ENCODE assay signal across 8 cellular contexts in the genomic region with DNA sequence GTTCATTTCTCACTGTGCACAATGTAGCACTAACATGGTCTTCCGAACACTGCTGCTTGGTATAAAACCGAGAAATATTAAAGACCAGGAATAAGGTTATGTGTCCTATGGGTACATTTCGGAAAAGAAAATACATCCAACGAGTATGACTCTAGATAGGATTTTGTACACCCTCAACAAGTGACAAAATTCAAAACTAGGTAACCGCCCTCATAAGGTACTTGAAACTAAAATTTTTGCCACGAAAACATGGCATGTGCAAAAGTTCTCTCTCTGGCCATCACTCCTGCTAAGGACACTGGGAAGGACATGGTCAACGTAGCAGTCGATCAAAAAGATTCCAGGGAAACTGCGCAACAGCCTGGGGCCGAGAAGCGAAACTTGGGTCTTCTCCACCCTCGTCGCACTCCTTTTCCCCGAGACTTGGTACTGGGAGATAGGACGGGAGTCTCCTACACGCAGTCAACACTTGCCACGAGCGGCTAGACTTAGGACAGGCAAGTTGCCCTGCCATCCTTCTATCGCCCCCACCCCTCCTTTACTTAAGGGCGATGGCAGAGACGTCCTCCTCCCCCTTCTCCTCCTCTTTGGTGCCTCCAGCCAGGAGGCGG. TPM values are rescaled to one million over a fixed set of nuclear protein-coding genes. Genes with fewer than 3 reads are reported as not detected.
DNase-seq lines count a peak whose midpoint lies in the region; ATAC-seq and TF ChIP-seq lines count a peak whose summit lies in the region.

No MANE protein-coding gene starts in this region.

- no peaks in the 10 kb centered on the region for H3K27me3 Mint-ChIP-seq in Caco-2 (ENCODE audit: insufficient read depth, unreplicated experiment)

- intact Hi-C loops in Caco-2 (cut with micrococcal nuclease; ENCODE audit: unreplicated experiment), result loop anchor here (1.0 kb wide), 3 partner anchors 43 to 73 kb away; a partner anchor contains a TSS
- intact Hi-C loops in HCT116 (cut with micrococcal nuclease), result loop anchor here (2.0 kb wide), 2 partner anchors 73 to 273 kb away; a partner anchor contains a TSS
- intact Hi-C loops in thyroid gland (cut with DNase I), result loop anchor here (5.0 kb wide), 1 partner anchor 71 kb away; a partner anchor contains a TSS

- H4K20me1 ChIP-seq in HCT116 (ENCODE audit: insufficient read depth), result no peaks in the 10 kb centered on the region; the same call in 1 of the 2 replicates

- H3K9ac ChIP-seq in HCT116 (ENCODE audit: low read length), result peak overlapping the region; percentile 89
- peak overlapping the region; percentile 98 to 100 for H3K9ac ChIP-seq in duodenal mucosa (ENCODE audit: low read depth in 1 of 2, low read length in 2 of 2)

- H3K27ac ChIP-seq in HCT116 (ENCODE audit: low read depth, low read length) (peak overlapping the region; percentile 99), duodenal mucosa (ENCODE audit: low read depth, low read length) (peak overlapping the region; percentile 100), thyroid gland (peak overlapping the region; percentile 98 to 100 (median 100))

- ATAC-seq in HCT116, result no peak
- ATAC-seq in HG03097 (IDR thresholded peaks at IDR 0.05; ENCODE audit: low FRiP score, unreplicated experiment), result no peak

- WGBS in thyroid gland, 2 donors, result 4 to 5% methylated on average over 21 to 22 of the region's 22 CpGs

- H3K4me1 ChIP-seq in Caco-2 (peaks cover 10% of the 10 kb centered on the region), HCT116 (ENCODE audit: control insufficient read depth in 1 of 2, insufficient read depth in 2 of 2, low read length in 2 of 2) (peaks cover 4 to 21% of the 10 kb centered on the region in 2 experiments; a peak in 3 of 4 replicates), duodenal mucosa (ENCODE audit: control insufficient read depth in 1 of 2, insufficient read depth in 2 of 2, low read length in 2 of 2) (peaks cover 34 to 36% of the 10 kb centered on the region in 2 donors), thyroid gland (peaks cover 5 to 27% of the 10 kb centered on the region in 2 donors)

- H3K27me3 ChIP-seq in Caco-2 (replicated peaks; ENCODE audit: control insufficient read depth, insufficient read depth, low read length) (no peaks in the 10 kb centered on the region), HCT116 (ENCODE audit: insufficient read depth, low read length) (no peaks in the 10 kb centered on the region), duodenal mucosa (ENCODE audit: control insufficient read depth in 1 of 2, insufficient read depth in 2 of 2, low read length in 2 of 2) (no peaks in the 10 kb centered on the region), thyroid gland (no peaks in the 10 kb centered on the region)

- H2AFZ ChIP-seq in HCT116 (ENCODE audit: low read depth, low read length, poor library complexity, severe bottlenecking), result no peak overlapping the region

- BruUV-seq in Caco-2 (replicated peaks; lab: Mats Ljungman, UMichigan), result TSS peak; percentile 25
- TSS peak; percentile 43 for BruUV-seq in HCT116 (replicated peaks; lab: Mats Ljungman, UMichigan)

- no peak for TF ChIP-seq RAD21 in HCT116 (IDR thresholded peaks at IDR 0.05; ENCODE audit: low read depth)

- H3K36me3 Mint-ChIP-seq in Caco-2 (ENCODE audit: insufficient read depth, unreplicated experiment), result peaks cover 27% of the 10 kb centered on the region

- H3K4me2 ChIP-seq in HCT116 (ENCODE audit: low read length), result peak overlapping the region; percentile 85

- POLR2A ChIA-PET in Caco-2 (lab: Charles Lee), result interaction anchor here (1.0 kb wide), 1 partner anchor 67 kb away, joined by 4 read pairs; no protein-coding TSS in a partner anchor
- POLR2A ChIA-PET in HCT116 (lab: Charles Lee), result interaction anchor here (1.6 kb wide), 1 partner anchor 621 kb away, joined by 4 read pairs; a partner anchor contains a TSS

- peak overlapping the region; percentile 100 for H3K27ac Mint-ChIP-seq in Caco-2 (ENCODE audit: unreplicated experiment)

- peaks cover 19% of the 10 kb centered on the region for H3K4me1 Mint-ChIP-seq in Caco-2 (ENCODE audit: low read depth, unreplicated experiment)

- RAD21 ChIA-PET in HCT116 (lab: Charles Lee; ENCODE audit: low non-redundant PET in 1 of 2, low total read pairs in 2 of 2, uncharacterized antibody in 2 of 2, unreplicated experiment in 2 of 2), result no interaction called here

- H3K4me3 Mint-ChIP-seq in Caco-2 (ENCODE audit: unreplicated experiment), result peak overlapping the region; percentile 95

- no peaks in the 10 kb centered on the region for H3K9me3 Mint-ChIP-seq in Caco-2 (ENCODE audit: unreplicated experiment)

- no peak for TF ChIP-seq CTCF in Caco-2 (IDR thresholded peaks at IDR 0.05; ENCODE audit: insufficient read depth in 1 of 2, low read depth in 1 of 2, low read length in 1 of 2, severe bottlenecking in 1 of 2, unreplicated experiment in 1 of 2)
- no peak for TF ChIP-seq CTCF in HCT116 (IDR thresholded peaks at IDR 0.05 in 2 of 3, conservative IDR thresholded peaks at IDR 0.05 in 1 of 3; ENCODE audit: borderline replicate concordance in 1 of 3, insufficient read depth in 1 of 3, low read depth in 2 of 3, low read length in 2 of 3)
- TF ChIP-seq CTCF in thyroid gland (IDR thresholded peaks at IDR 0.05), result no peak
- no peak for TF ChIP-seq CTCF in GM10266 (IDR thresholded peaks at IDR 0.05; ENCODE audit: control insufficient read depth, insufficient read depth, low read depth, missing control alignments)

- H3K9me3 ChIP-seq in Caco-2 (no peaks in the 10 kb centered on the region), HCT116 (ENCODE audit: control insufficient read depth in 1 of 2, insufficient read depth in 1 of 2, low read depth in 1 of 2, low read length in 2 of 2) (no peaks in the 10 kb centered on the region), duodenal mucosa (ENCODE audit: control insufficient read depth in 1 of 2, low read length in 2 of 2) (no peaks in the 10 kb centered on the region), thyroid gland (no peaks in the 10 kb centered on the region)

- H3K4me3 ChIP-seq in Caco-2 (ENCODE audit: low read depth, low read length), result peak overlapping the region; percentile 65
- peak overlapping the region; percentile 82 to 92 for H3K4me3 ChIP-seq in HCT116 (replicated peaks in 1 of 2; ENCODE audit: low read depth in 1 of 2, low read length in 2 of 2)
- peak overlapping the region; percentile 94 to 98 for H3K4me3 ChIP-seq in duodenal mucosa (ENCODE audit: low read depth in 1 of 2, low read length in 2 of 2)
- peak overlapping the region; percentile 12 to 78 (median 76) for H3K4me3 ChIP-seq in thyroid gland (replicated peaks in 1 of 3)

- DNase-seq in Caco-2, result peak in 1 of 2 experiments; percentile 90
- DNase-seq in HCT116 (ENCODE audit: low read depth, low spot score), result peak; percentile 55
- peak; percentile 91 for DNase-seq in RPMI7951 (ENCODE audit: low read depth)
- peak; percentile 96 for DNase-seq in medulla oblongata (ENCODE audit: extremely low spot score)
- peak; percentile 90 to 93 for DNase-seq in thyroid gland
- no peak for DNase-seq in GM10266 (ENCODE audit: extremely low spot score)

- no peaks in the 10 kb centered on the region for H3K9me2 ChIP-seq in HCT116 (ENCODE audit: insufficient read depth)

- H3K79me2 ChIP-seq in HCT116 (ENCODE audit: insufficient read depth, low read length), result peaks cover 31% of the 10 kb centered on the region

- CTCF ChIA-PET in Caco-2 (lab: Charles Lee) (interaction anchor here (0.6 to 2.5 kb wide), 6 partner anchors 14 to 297 kb away, joined by 3 to 12 read pairs (median 4); no protein-coding TSS in a partner anchor), HCT116 (lab: Charles Lee) (interaction anchor here (1.2 kb wide), 1 partner anchor 14 kb away, joined by 3 read pairs; no protein-coding TSS in a partner anchor)

- TF ChIP-seq POLR2A in HCT116 (IDR thresholded peaks at IDR 0.05; ENCODE audit: borderline replicate concordance, extremely low read depth, insufficient read depth, insufficient read length) (no peak), thyroid gland (IDR thresholded peaks at IDR 0.05) (no peak)

- H3K36me3 ChIP-seq in Caco-2 (ENCODE audit: control insufficient read depth, insufficient read depth, low read length) (peaks cover 2% of the 10 kb centered on the region; the same call in 1 of the 2 replicates), HCT116 (ENCODE audit: control insufficient read depth in 1 of 2, insufficient read depth in 2 of 2, low read length in 2 of 2) (peaks cover 7 to 15% of the 10 kb centered on the region in 2 experiments; a peak in 3 of 4 replicates), duodenal mucosa (ENCODE audit: control insufficient read depth in 1 of 2, insufficient read depth in 2 of 2, low read length in 2 of 2) (peaks cover 4 to 12% of the 10 kb centered on the region in 2 donors), thyroid gland (peaks cover 4 to 11% of the 10 kb centered on the region in 2 donors)

TF ChIP-seq in HCT116, 20 proteins besides CTCF, POLR2A, EP300 and RAD21 (continues in another document):
- TF ChIP-seq, protein P1, sequence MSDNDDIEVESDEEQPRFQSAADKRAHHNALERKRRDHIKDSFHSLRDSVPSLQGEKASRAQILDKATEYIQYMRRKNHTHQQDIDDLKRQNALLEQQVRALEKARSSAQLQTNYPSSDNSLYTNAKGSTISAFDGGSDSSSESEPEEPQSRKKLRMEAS (IDR thresholded peaks at IDR 0.05), result peak; percentile 26; the same call in 1 of the 2 replicates
- TF ChIP-seq, protein P2, sequence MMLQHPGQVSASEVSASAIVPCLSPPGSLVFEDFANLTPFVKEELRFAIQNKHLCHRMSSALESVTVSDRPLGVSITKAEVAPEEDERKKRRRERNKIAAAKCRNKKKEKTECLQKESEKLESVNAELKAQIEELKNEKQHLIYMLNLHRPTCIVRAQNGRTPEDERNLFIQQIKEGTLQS (IDR thresholded peaks at IDR 0.05), result no peak

RNA-seq across cellular contexts. Expression of a gene that starts 0.3 kb away (rescaled TPM):
- total RNA-seq in Caco-2 (2022) (25.4 and 30.3 TPM in 2 replicates), HCT116 (2021; ENCODE audit: unreplicated experiment) (30.5 TPM), thyroid gland (100 to 1,000 TPM in 3 of 4 donors, 10 to 100 TPM in 1; 91.1 to 116 (median 104) TPM)
- polyA plus RNA-seq in HCT116 (2012), result 14.0 and 20.0 TPM in 2 replicates
- 52.1 and 59.7 TPM in 2 replicates for total RNA-seq in RPMI7951 (2014; rRNA removed; shearing (Covaris generic))

RNA-seq across cellular contexts. Expression of a gene that starts 4.1 kb away (rescaled TPM):
- total RNA-seq in Caco-2 (2022) (92.8 and 94.7 TPM in 2 replicates), HCT116 (2021; ENCODE audit: unreplicated experiment) (106 TPM), thyroid gland (100 to 1,000 TPM in 2 of 4 donors, 10 to 100 TPM in 2; 70.1 to 115 (median 86.9) TPM)
- 23.4 and 24.2 TPM in 2 replicates for polyA plus RNA-seq in HCT116 (2012)
- 63.9 and 69.6 TPM in 2 replicates for total RNA-seq in RPMI7951 (2014; rRNA removed; shearing (Covaris generic))
